Comparison of ENCODE assay signal across 1 cellular context in the genomic region with DNA sequence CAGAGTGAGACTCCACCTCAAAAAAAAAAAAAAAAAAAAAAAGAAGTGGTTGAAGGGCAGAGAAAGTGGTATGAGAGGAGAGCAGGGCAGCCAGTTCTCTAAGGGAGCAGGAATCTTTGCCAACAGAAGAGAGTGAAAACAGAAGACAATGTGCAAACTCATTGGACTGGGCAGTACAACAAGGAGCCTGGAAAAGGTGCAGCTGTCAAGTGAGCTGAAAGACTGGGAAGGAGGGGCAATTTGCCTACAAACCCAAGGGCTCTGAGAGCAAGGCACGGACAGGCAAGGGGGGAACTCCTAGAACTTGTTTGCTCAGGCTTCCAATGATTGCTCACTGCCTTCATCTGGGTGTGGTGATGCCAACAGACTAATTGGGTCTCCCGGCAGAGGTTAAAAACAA.
TF ChIP-seq lines count a peak whose summit lies in the region.

No MANE protein-coding gene starts in this region.

TF ChIP-seq in HepG2, 621 proteins besides CTCF, POLR2A, EP300 and RAD21:
- no peak for TF ChIP-seq RBM39 (IDR thresholded peaks at IDR 0.05; ENCODE audit: low read depth, low read length, poor library complexity, severe bottlenecking)
- TF ChIP-seq ESRRA (CRISPR knock-in tag; IDR thresholded peaks at IDR 0.05; ENCODE audit: low read depth) = no peak
- TF ChIP-seq ELF1 (CRISPR knock-in tag; IDR thresholded peaks at IDR 0.05) = no peak
- TF ChIP-seq, protein P1, sequence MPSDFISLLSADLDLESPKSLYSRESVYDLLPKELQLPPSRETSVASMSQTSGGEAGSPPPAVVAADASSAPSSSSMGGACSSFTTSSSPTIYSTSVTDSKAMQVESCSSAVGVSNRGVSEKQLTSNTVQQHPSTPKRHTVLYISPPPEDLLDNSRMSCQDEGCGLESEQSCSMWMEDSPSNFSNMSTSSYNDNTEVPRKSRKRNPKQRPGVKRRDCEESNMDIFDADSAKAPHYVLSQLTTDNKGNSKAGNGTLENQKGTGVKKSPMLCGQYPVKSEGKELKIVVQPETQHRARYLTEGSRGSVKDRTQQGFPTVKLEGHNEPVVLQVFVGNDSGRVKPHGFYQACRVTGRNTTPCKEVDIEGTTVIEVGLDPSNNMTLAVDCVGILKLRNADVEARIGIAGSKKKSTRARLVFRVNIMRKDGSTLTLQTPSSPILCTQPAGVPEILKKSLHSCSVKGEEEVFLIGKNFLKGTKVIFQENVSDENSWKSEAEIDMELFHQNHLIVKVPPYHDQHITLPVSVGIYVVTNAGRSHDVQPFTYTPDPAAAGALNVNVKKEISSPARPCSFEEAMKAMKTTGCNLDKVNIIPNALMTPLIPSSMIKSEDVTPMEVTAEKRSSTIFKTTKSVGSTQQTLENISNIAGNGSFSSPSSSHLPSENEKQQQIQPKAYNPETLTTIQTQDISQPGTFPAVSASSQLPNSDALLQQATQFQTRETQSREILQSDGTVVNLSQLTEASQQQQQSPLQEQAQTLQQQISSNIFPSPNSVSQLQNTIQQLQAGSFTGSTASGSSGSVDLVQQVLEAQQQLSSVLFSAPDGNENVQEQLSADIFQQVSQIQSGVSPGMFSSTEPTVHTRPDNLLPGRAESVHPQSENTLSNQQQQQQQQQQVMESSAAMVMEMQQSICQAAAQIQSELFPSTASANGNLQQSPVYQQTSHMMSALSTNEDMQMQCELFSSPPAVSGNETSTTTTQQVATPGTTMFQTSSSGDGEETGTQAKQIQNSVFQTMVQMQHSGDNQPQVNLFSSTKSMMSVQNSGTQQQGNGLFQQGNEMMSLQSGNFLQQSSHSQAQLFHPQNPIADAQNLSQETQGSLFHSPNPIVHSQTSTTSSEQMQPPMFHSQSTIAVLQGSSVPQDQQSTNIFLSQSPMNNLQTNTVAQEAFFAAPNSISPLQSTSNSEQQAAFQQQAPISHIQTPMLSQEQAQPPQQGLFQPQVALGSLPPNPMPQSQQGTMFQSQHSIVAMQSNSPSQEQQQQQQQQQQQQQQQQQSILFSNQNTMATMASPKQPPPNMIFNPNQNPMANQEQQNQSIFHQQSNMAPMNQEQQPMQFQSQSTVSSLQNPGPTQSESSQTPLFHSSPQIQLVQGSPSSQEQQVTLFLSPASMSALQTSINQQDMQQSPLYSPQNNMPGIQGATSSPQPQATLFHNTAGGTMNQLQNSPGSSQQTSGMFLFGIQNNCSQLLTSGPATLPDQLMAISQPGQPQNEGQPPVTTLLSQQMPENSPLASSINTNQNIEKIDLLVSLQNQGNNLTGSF (CRISPR knock-in tag; IDR thresholded peaks at IDR 0.05) = no peak
- no peak for TF ChIP-seq MED1 (CRISPR knock-in tag; IDR thresholded peaks at IDR 0.05)
- TF ChIP-seq ZFP41 (CRISPR knock-in tag; IDR thresholded peaks at IDR 0.05; ENCODE audit: borderline replicate concordance) = no peak
- TF ChIP-seq, protein P2, sequence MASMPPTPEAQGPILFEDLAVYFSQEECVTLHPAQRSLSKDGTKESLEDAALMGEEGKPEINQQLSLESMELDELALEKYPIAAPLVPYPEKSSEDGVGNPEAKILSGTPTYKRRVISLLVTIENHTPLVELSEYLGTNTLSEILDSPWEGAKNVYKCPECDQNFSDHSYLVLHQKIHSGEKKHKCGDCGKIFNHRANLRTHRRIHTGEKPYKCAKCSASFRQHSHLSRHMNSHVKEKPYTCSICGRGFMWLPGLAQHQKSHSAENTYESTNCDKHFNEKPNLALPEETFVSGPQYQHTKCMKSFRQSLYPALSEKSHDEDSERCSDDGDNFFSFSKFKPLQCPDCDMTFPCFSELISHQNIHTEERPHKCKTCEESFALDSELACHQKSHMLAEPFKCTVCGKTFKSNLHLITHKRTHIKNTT (CRISPR knock-in tag; IDR thresholded peaks at IDR 0.05) = no peak
- no peak for TF ChIP-seq HOXA7 (CRISPR knock-in tag; IDR thresholded peaks at IDR 0.05)
- TF ChIP-seq, protein P3, sequence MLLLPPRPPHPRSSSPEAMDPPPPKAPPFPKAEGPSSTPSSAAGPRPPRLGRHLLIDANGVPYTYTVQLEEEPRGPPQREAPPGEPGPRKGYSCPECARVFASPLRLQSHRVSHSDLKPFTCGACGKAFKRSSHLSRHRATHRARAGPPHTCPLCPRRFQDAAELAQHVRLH (CRISPR knock-in tag; IDR thresholded peaks at IDR 0.05; ENCODE audit: borderline replicate concordance, low read depth) = no peak
- TF ChIP-seq ZNF567 (CRISPR knock-in tag; IDR thresholded peaks at IDR 0.05; ENCODE audit: borderline replicate concordance) = no peak
- TF ChIP-seq, protein P4, sequence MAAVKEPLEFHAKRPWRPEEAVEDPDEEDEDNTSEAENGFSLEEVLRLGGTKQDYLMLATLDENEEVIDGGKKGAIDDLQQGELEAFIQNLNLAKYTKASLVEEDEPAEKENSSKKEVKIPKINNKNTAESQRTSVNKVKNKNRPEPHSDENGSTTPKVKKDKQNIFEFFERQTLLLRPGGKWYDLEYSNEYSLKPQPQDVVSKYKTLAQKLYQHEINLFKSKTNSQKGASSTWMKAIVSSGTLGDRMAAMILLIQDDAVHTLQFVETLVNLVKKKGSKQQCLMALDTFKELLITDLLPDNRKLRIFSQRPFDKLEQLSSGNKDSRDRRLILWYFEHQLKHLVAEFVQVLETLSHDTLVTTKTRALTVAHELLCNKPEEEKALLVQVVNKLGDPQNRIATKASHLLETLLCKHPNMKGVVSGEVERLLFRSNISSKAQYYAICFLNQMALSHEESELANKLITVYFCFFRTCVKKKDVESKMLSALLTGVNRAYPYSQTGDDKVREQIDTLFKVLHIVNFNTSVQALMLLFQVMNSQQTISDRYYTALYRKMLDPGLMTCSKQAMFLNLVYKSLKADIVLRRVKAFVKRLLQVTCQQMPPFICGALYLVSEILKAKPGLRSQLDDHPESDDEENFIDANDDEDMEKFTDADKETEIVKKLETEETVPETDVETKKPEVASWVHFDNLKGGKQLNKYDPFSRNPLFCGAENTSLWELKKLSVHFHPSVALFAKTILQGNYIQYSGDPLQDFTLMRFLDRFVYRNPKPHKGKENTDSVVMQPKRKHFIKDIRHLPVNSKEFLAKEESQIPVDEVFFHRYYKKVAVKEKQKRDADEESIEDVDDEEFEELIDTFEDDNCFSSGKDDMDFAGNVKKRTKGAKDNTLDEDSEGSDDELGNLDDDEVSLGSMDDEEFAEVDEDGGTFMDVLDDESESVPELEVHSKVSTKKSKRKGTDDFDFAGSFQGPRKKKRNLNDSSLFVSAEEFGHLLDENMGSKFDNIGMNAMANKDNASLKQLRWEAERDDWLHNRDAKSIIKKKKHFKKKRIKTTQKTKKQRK (IDR thresholded peaks at IDR 0.05; ENCODE audit: low read length) = no peak
- no peak for TF ChIP-seq CREB1 (IDR thresholded peaks at IDR 0.05)
- TF ChIP-seq CREB1 (CRISPR knock-in tag; IDR thresholded peaks at IDR 0.05) = no peak
- no peak for TF ChIP-seq FOXK2 (IDR thresholded peaks at IDR 0.05)
- TF ChIP-seq WIZ (CRISPR knock-in tag; IDR thresholded peaks at IDR 0.05) = no peak
- no peak for TF ChIP-seq NFKB2 (CRISPR knock-in tag; IDR thresholded peaks at IDR 0.05; ENCODE audit: borderline replicate concordance)
- no peak for TF ChIP-seq RNF2 (conservative IDR thresholded peaks at IDR 0.05; ENCODE audit: low read depth)
- TF ChIP-seq, protein P5, sequence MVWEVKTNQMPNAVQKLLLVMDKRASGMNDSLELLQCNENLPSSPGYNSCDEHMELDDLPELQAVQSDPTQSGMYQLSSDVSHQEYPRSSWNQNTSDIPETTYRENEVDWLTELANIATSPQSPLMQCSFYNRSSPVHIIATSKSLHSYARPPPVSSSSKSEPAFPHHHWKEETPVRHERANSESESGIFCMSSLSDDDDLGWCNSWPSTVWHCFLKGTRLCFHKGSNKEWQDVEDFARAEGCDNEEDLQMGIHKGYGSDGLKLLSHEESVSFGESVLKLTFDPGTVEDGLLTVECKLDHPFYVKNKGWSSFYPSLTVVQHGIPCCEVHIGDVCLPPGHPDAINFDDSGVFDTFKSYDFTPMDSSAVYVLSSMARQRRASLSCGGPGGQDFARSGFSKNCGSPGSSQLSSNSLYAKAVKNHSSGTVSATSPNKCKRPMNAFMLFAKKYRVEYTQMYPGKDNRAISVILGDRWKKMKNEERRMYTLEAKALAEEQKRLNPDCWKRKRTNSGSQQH (CRISPR knock-in tag; IDR thresholded peaks at IDR 0.05; ENCODE audit: low read depth) = no peak
